Comparison of ENCODE assay signal across 8 cellular contexts in the genomic region with DNA sequence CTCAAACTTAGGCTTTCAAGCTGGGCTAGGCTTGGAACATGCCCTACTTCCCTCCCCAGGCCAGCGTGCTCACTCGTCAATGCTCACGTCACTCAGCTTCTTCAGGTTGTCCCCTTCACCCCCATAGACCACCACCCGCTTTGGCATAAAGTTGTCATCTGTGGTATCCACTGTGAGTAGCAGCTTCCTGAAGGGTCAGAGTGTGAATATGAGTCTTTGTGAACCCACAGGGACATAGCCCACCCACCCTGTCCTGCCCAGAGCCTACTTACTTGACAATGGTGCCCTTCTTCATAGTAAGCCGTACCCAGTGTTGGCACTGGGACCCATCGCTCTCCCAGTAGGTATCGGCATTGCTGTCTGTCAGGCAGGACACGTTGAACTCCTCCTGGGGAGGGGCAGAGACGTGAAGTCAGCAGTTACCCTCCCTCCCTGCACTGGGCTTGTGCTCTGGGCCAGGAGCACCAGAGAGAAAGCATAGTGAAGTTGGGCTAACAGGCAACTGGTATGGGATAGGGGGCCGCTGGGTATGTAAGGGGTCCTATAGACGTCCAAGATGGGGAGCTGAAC. TPM values are rescaled to one million over a fixed set of nuclear protein-coding genes. Genes with fewer than 3 reads are reported as not detected.
A peak's percentile ranks its signal among the peaks of the same experiment; 100 is the strongest.
DNase-seq lines count a peak whose midpoint lies in the region; ATAC-seq and TF ChIP-seq lines count a peak whose summit lies in the region.

No MANE protein-coding gene starts in this region.

- H3K4me1 ChIP-seq in HCT116 (ENCODE audit: control insufficient read depth in 1 of 2, insufficient read depth in 2 of 2, low read length in 2 of 2) (peaks cover 9 to 28% of the 10 kb centered on the region in 2 experiments; a peak in 3 of 4 replicates), breast epithelium (peaks cover 5 to 26% of the 10 kb centered on the region in 2 donors)
- peaks cover 27 to 28% of the 10 kb centered on the region in 2 donors for H3K4me1 ChIP-seq in naive thymus-derived CD4-positive, alpha-beta T cell (ENCODE audit: control insufficient read depth in 2 of 2, insufficient read depth in 2 of 2, low read length in 2 of 2)

- H3K27ac ChIP-seq in HCT116 (ENCODE audit: low read depth, low read length) (no peak overlapping the region), breast epithelium (peak overlapping the region; percentile 78 to 79)
- H3K27ac ChIP-seq in naive thymus-derived CD4-positive, alpha-beta T cell (ENCODE audit: low read depth, low read length): peak overlapping the region; percentile 81

- H3K79me2 ChIP-seq in HCT116 (ENCODE audit: insufficient read depth, low read length): peaks cover 12% of the 10 kb centered on the region; the same call in 1 of the 2 replicates

- no peak for ATAC-seq in HCT116
- no peak for ATAC-seq in naive thymus-derived CD4-positive, alpha-beta T cell

- no peak overlapping the region for H3K9ac ChIP-seq in HCT116 (ENCODE audit: low read length)

- intact Hi-C loops in HCT116 (cut with micrococcal nuclease) (no loop called here), breast epithelium (cut with DNase I; ENCODE audit: low total_unique reads) (no loop called here)
- intact Hi-C loops in naive thymus-derived CD4-positive, alpha-beta T cell (cut with micrococcal nuclease): no loop called here

- no peaks in the 10 kb centered on the region for H3K9me2 ChIP-seq in HCT116 (ENCODE audit: insufficient read depth)

- TF ChIP-seq RAD21 in HCT116 (IDR thresholded peaks at IDR 0.05; ENCODE audit: low read depth): no peak

- peak overlapping the region; percentile 84 to 97 (median 90) for H3K4me3 Mint-ChIP-seq in naive thymus-derived CD4-positive, alpha-beta T cell

- CTCF ChIA-PET in AG04449 (lab: Yijun Ruan, JAX): interaction anchor here (0.6 to 12.9 kb wide), 6 partner anchors 11 to 483 kb away, joined by 3 to 950 read pairs (median 62); a partner anchor contains a TSS
- CTCF ChIA-PET in HCT116 (lab: Charles Lee): no interaction called here
- CTCF ChIA-PET in naive thymus-derived CD4-positive, alpha-beta T cell (lab: Charles Lee): interaction anchor here (0.6 to 12.9 kb wide), 5 partner anchors 22 to 539 kb away, joined by 3 to 255 read pairs (median 15); a partner anchor contains a TSS

- H3K4me1 Mint-ChIP-seq in naive thymus-derived CD4-positive, alpha-beta T cell: peaks cover 22 to 58% (median 49%) of the 10 kb centered on the region in 7 donors

- DNase-seq in AG04449 (ENCODE audit: low read depth, low spot score) (no peak), HCT116 (ENCODE audit: low read depth, low spot score) (no peak), breast epithelium (ENCODE audit: low spot score in 2 of 2) (peak in 1 of 2 donors; percentile 12), NCI-H82 (lab: John Stamatoyannopoulos, UW) (no peak), NCI-H1694 (lab: John Stamatoyannopoulos, UW) (no peak), NCI-H510A treated with DMSO at 0.1 percent for 48 hours (lab: John Stamatoyannopoulos, UW) (no peak)
- DNase-seq in naive thymus-derived CD4-positive, alpha-beta T cell: peak in 1 of 9 donors; percentile 14
- no peak for DNase-seq in NK-92 treated with Interleukin-12 subunit alpha and Interleukin-12 subunit beta, amount 100 ng/mL, for 24 hours (lab: John Stamatoyannopoulos, UW)

- H3K27me3 Mint-ChIP-seq in naive thymus-derived CD4-positive, alpha-beta T cell: no peaks in the 10 kb centered on the region

- TF ChIP-seq POLR2A in HCT116 (IDR thresholded peaks at IDR 0.05; ENCODE audit: borderline replicate concordance, extremely low read depth, insufficient read depth, insufficient read length) (no peak), breast epithelium (IDR thresholded peaks at IDR 0.05) (no peak)

- H3K4me3 ChIP-seq in AG04449 (ENCODE audit: low read depth, low read length): peak overlapping the region; percentile 84; the same call in 1 of the 2 replicates
- H3K4me3 ChIP-seq in HCT116 (replicated peaks in 1 of 2; ENCODE audit: low read depth in 1 of 2, low read length in 2 of 2): no peak overlapping the region; a peak in 1 of 4 replicates
- H3K4me3 ChIP-seq in breast epithelium: peak overlapping the region in 2 of 3 donors; percentile 81 to 99
- no peak overlapping the region for H3K4me3 ChIP-seq in naive thymus-derived CD4-positive, alpha-beta T cell (ENCODE audit: low read length)

- no peaks in the 10 kb centered on the region for H3K9me3 ChIP-seq in HCT116 (ENCODE audit: control insufficient read depth in 1 of 2, insufficient read depth in 1 of 2, low read depth in 1 of 2, low read length in 2 of 2)
- no peaks in the 10 kb centered on the region for H3K9me3 ChIP-seq in breast epithelium
- H3K9me3 ChIP-seq in naive thymus-derived CD4-positive, alpha-beta T cell (ENCODE audit: control insufficient read depth in 2 of 3, low read length in 3 of 3): no peaks in the 10 kb centered on the region

- TF ChIP-seq CTCF in AG04449 (IDR thresholded peaks at IDR 0.05; ENCODE audit: insufficient read depth, low read length, missing control alignments) (no peak), HCT116 (IDR thresholded peaks at IDR 0.05 in 2 of 3, conservative IDR thresholded peaks at IDR 0.05 in 1 of 3; ENCODE audit: borderline replicate concordance in 1 of 3, insufficient read depth in 1 of 3, low read depth in 2 of 3, low read length in 2 of 3) (no peak), breast epithelium (IDR thresholded peaks at IDR 0.05) (no peak)

- H3K27me3 ChIP-seq in HCT116 (ENCODE audit: insufficient read depth, low read length) (no peaks in the 10 kb centered on the region), breast epithelium (no peaks in the 10 kb centered on the region)
- no peaks in the 10 kb centered on the region for H3K27me3 ChIP-seq in naive thymus-derived CD4-positive, alpha-beta T cell (ENCODE audit: control insufficient read depth in 2 of 2, insufficient read depth in 2 of 2, low read length in 2 of 2)

- no peaks in the 10 kb centered on the region for H4K20me1 ChIP-seq in HCT116 (ENCODE audit: insufficient read depth)

- H2AFZ ChIP-seq in HCT116 (ENCODE audit: low read depth, low read length, poor library complexity, severe bottlenecking): no peak overlapping the region

- RAD21 ChIA-PET in HCT116 (lab: Charles Lee; ENCODE audit: low non-redundant PET in 1 of 2, low total read pairs in 2 of 2, uncharacterized antibody in 2 of 2, unreplicated experiment in 2 of 2): no interaction called here

- BruUV-seq in HCT116 (replicated peaks; lab: Mats Ljungman, UMichigan): no TSS peak

- H3K36me3 ChIP-seq in HCT116 (ENCODE audit: control insufficient read depth in 1 of 2, insufficient read depth in 2 of 2, low read length in 2 of 2) (peaks cover 8 to 10% of the 10 kb centered on the region in 2 experiments; a peak in 2 of 4 replicates), breast epithelium (peaks cover 18% of the 10 kb centered on the region)
- H3K36me3 ChIP-seq in naive thymus-derived CD4-positive, alpha-beta T cell (ENCODE audit: control insufficient read depth in 2 of 3, insufficient read depth in 3 of 3, low read length in 3 of 3): peaks cover 11 to 57% (median 27%) of the 10 kb centered on the region in 3 experiments

- peak overlapping the region; percentile 80 for H3K4me2 ChIP-seq in HCT116 (ENCODE audit: low read length)

- peaks cover 14 to 35% (median 18%) of the 10 kb centered on the region in 5 donors for H3K36me3 Mint-ChIP-seq in naive thymus-derived CD4-positive, alpha-beta T cell

- peak overlapping the region in 8 of 9 donors; percentile 42 to 84 (median 74) for H3K27ac Mint-ChIP-seq in naive thymus-derived CD4-positive, alpha-beta T cell

- no peaks in the 10 kb centered on the region for H3K9me3 Mint-ChIP-seq in naive thymus-derived CD4-positive, alpha-beta T cell

- POLR2A ChIA-PET in AG04449 (lab: Yijun Ruan, JAX) (interaction anchor here (3.8 kb wide), 1 partner anchor 294 kb away, joined by 20 read pairs; no protein-coding TSS in a partner anchor), HCT116 (lab: Charles Lee) (interaction anchor here (3.1 to 5.4 kb wide), 2 partner anchors 288 to 293 kb away, joined by 20 to 35 read pairs; no protein-coding TSS in a partner anchor)
- POLR2A ChIA-PET in naive thymus-derived CD4-positive, alpha-beta T cell (lab: Charles Lee): interaction anchor here (1.7 to 7.7 kb wide), 5 partner anchors 23 to 291 kb away, joined by 4 to 126 read pairs (median 25); a partner anchor contains a TSS

TF ChIP-seq in HCT116, 20 proteins besides CTCF, POLR2A, EP300 and RAD21:
- TF ChIP-seq SIN3A (IDR thresholded peaks at IDR 0.05; ENCODE audit: low read depth) (no peak), EGR1 (IDR thresholded peaks at IDR 0.05; ENCODE audit: low read depth) (no peak), JUND (IDR thresholded peaks at IDR 0.05) (no peak), POLR2AphosphoS5 (IDR thresholded peaks at IDR 0.05; ENCODE audit: low read depth, low read length) (no peak), CBX3 (IDR thresholded peaks at IDR 0.05; ENCODE audit: low read depth) (no peak), SP1 (IDR thresholded peaks at IDR 0.05; ENCODE audit: low read depth) (no peak), ELF1 (IDR thresholded peaks at IDR 0.05; ENCODE audit: borderline replicate concordance, low read depth) (no peak), FOSL1 (IDR thresholded peaks at IDR 0.05; ENCODE audit: low read depth) (no peak)
- TF ChIP-seq, protein P1, sequence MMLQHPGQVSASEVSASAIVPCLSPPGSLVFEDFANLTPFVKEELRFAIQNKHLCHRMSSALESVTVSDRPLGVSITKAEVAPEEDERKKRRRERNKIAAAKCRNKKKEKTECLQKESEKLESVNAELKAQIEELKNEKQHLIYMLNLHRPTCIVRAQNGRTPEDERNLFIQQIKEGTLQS (IDR thresholded peaks at IDR 0.05): no peak

RNA-seq across cellular contexts. Expression of a gene that starts 1.7 kb away (rescaled TPM):
- 25.5 TPM for total RNA-seq in HCT116 (2021; ENCODE audit: unreplicated experiment)
- 20.7 and 20.9 TPM in 2 replicates for polyA plus RNA-seq in HCT116 (2012)
- 10 to 100 TPM; 32.8 to 45.8 (median 33.4) TPM for total RNA-seq in breast epithelium
- 10 to 100 TPM; 38.8 to 53.7 (median 42.2) TPM for total RNA-seq in naive thymus-derived CD4-positive, alpha-beta T cell
- polyA plus RNA-seq in naive thymus-derived CD4-positive, alpha-beta T cell: 10 to 100 TPM; 12.2 to 26.9 TPM

RNA-seq across cellular contexts. Expression of a gene that starts 2.7 kb away (rescaled TPM):
- total RNA-seq in HCT116 (2021; ENCODE audit: unreplicated experiment): 73.7 TPM
- 76.0 and 90.0 TPM in 2 replicates for polyA plus RNA-seq in HCT116 (2012)
- 100 to 1,000 TPM in 1 of 3 donors, 10 to 100 TPM in 2; 74.1 to 115 (median 77.1) TPM for total RNA-seq in breast epithelium
- total RNA-seq in naive thymus-derived CD4-positive, alpha-beta T cell: 10 to 100 TPM; 40.7 to 72.8 (median 58.1) TPM
- polyA plus RNA-seq in naive thymus-derived CD4-positive, alpha-beta T cell: 10 to 100 TPM; 90.5 to 91.3 TPM

RNA-seq across cellular contexts. Expression of a gene that starts 23.0 kb away (rescaled TPM):
- total RNA-seq in HCT116 (2021; ENCODE audit: unreplicated experiment) (17.7 TPM), breast epithelium (10 to 100 TPM; 26.9 to 28.8 (median 28.8) TPM)
- 13.7 and 16.3 TPM in 2 replicates for polyA plus RNA-seq in HCT116 (2012)
- total RNA-seq in naive thymus-derived CD4-positive, alpha-beta T cell: 10 to 100 TPM; 13.0 to 29.0 (median 17.8) TPM
- polyA plus RNA-seq in naive thymus-derived CD4-positive, alpha-beta T cell: 10 to 100 TPM; 19.4 to 32.0 TPM

Comparison
In these comparisons a context has a peak if more than half of its experiments do, and no peak if none do; other contexts are left out.
1. H3K4me3 ChIP-seq: peak in AG04449 (single experiment) and breast epithelium (2 of 3); none in HCT116 (0 of 2) and naive thymus-derived CD4-positive, alpha-beta T cell (single experiment).